In the genomic region with DNA sequence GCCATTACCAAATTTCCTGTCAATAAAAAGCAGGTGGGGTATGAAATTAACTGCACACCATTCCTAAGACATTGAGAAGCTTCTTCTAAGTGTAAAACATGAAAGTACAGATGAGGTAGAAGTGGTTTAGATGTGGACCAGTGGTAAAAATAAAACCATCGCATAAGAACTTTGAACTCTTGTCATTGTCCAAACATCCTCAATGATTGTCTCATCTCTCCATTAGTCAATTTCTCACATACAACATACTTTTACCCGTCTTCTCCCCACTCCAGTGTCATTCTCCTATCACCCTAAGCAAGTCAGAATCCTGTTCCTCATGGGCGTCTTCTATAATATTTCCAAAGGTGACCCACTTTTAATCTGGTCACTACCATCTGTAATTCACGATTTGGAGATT, we compare ENCODE assay signal across 21 cellular contexts. TPM values are rescaled to one million over a fixed set of nuclear protein-coding genes. Genes with fewer than 3 reads are reported as not detected.
A peak's percentile ranks its signal among the peaks of the same experiment; 100 is the strongest.
DNase-seq lines count a peak whose midpoint lies in the region; ATAC-seq and TF ChIP-seq lines count a peak whose summit lies in the region.
"Had no signal": no experiment of that assay in that cellular context is flagged by ENCODE, and none has a peak within 500 bp of the region (broad histone marks: within the 10 kb centered on the region; RNA-seq: fewer than 3 reads in every experiment).

No MANE protein-coding gene starts in this region.

- intact Hi-C loops in right lobe of liver (cut with DNase I) (no loop called here), vagina (cut with DNase I) (no loop called here)

- H3K4me3 ChIP-seq in coronary artery (no peak overlapping the region), right lobe of liver (no peak overlapping the region), vagina (no peak overlapping the region)
- H3K4me3 ChIP-seq: MG63, Peyer's patch, SK-N-MC had no signal

- H3K27me3 ChIP-seq in right lobe of liver (no peaks in the 10 kb centered on the region), vagina (no peaks in the 10 kb centered on the region)
- H3K27me3 ChIP-seq: MG63, Peyer's patch had no signal

- peak in 3 of 4 donors; percentile 22 to 53 (median 33) for ATAC-seq in right lobe of liver
- no peak for ATAC-seq in activated T-cell treated with anti-CD3 and anti-CD28 coated beads, Interleukin-2, amount 50 U/mL, for 72 hours (replicated peaks in 1 of 2)
- ATAC-seq in HG02870 (IDR thresholded peaks at IDR 0.05; ENCODE audit: unreplicated experiment): no peak
- ATAC-seq in HG02938 (IDR thresholded peaks at IDR 0.05; ENCODE audit: unreplicated experiment): no peak
- ATAC-seq: HCT116 had no signal

- TF ChIP-seq CTCF in coronary artery (IDR thresholded peaks at IDR 0.05) (no peak), right lobe of liver (IDR thresholded peaks at IDR 0.05) (no peak), vagina (IDR thresholded peaks at IDR 0.05) (no peak)

- WGBS in right lobe of liver (ENCODE audit: insufficient coverage, low coverage, low lambda C conversion rate, missing lambda C conversion rate): 40% methylated on average over 4 of the region's 4 CpGs

- peaks cover 0 to 48% (median 9%) of the 10 kb centered on the region in 4 donors for H3K4me1 ChIP-seq in right lobe of liver
- no peaks in the 10 kb centered on the region for H3K4me1 ChIP-seq in vagina

- H3K9me3 Mint-ChIP-seq in activated T-cell treated with anti-CD3 and anti-CD28 coated beads, Interleukin-2, amount 50 U/mL, for 72 hours: no peaks in the 10 kb centered on the region
- H3K9me3 Mint-ChIP-seq: CD8-positive, alpha-beta memory T cell had no signal

- H3K9me3 ChIP-seq in right lobe of liver (no peaks in the 10 kb centered on the region), vagina (no peaks in the 10 kb centered on the region)
- H3K9me3 ChIP-seq: MG63, Peyer's patch had no signal

- H3K36me3 Mint-ChIP-seq in activated T-cell treated with anti-CD3 and anti-CD28 coated beads, Interleukin-2, amount 50 U/mL, for 72 hours (ENCODE audit: insufficient read depth in 2 of 2): peaks cover 3 to 17% of the 10 kb centered on the region in 2 donors
- H3K36me3 Mint-ChIP-seq: CD8-positive, alpha-beta memory T cell had no signal

- H3K27ac ChIP-seq in coronary artery (peak overlapping the region; percentile 70 to 86), right lobe of liver (peak overlapping the region in 1 of 3 donors; percentile 20), vagina (peak overlapping the region; percentile 51)
- H3K27ac ChIP-seq: C4-2B, HL-60, SK-N-MC had no signal

- no peak overlapping the region for H3K4me3 Mint-ChIP-seq in activated T-cell treated with anti-CD3 and anti-CD28 coated beads, Interleukin-2, amount 50 U/mL, for 72 hours
- H3K4me3 Mint-ChIP-seq: B cell; CD8-positive, alpha-beta memory T cell had no signal

- H3K27me3 Mint-ChIP-seq in activated T-cell treated with anti-CD3 and anti-CD28 coated beads, Interleukin-2, amount 50 U/mL, for 72 hours (ENCODE audit: low read depth): no peaks in the 10 kb centered on the region
- H3K27me3 Mint-ChIP-seq: B cell; CD8-positive, alpha-beta memory T cell had no signal

- DNase-seq in NCI-H69 (lab: John Stamatoyannopoulos, UW) (peak; percentile 58), coronary artery (ENCODE audit: low spot score) (no peak), right lobe of liver (no peak), vagina (ENCODE audit: extremely low spot score in 2 of 2) (no peak)
- no peak for DNase-seq in activated T-cell treated with anti-CD3 and anti-CD28 coated beads, Interleukin-2, amount 50 U/mL, for 72 hours
- DNase-seq: CD8-positive, alpha-beta memory T cell; DMS79 treated with DMSO at 0.1 percent for 48 hours; GF-D8; Kasumi-1; MG63; NCI-H1694; NCI-H2029 treated with DMSO at 0.1 percent for 48 hours; Peyer's patch; SIG-M5 had no signal

- H3K36me3 ChIP-seq in right lobe of liver (peaks cover 0 to 20% (median 13%) of the 10 kb centered on the region in 4 donors), vagina (no peaks in the 10 kb centered on the region)
- H3K36me3 ChIP-seq: MG63, Peyer's patch had no signal

- no peak for TF ChIP-seq POLR2A in right lobe of liver (IDR thresholded peaks at IDR 0.05)
- no peak for TF ChIP-seq POLR2A in vagina (IDR thresholded peaks at IDR 0.05)

- peaks cover 34% of the 10 kb centered on the region for H3K4me1 Mint-ChIP-seq in activated T-cell treated with anti-CD3 and anti-CD28 coated beads, Interleukin-2, amount 50 U/mL, for 72 hours (ENCODE audit: low read depth)

- no peak overlapping the region for H3K27ac Mint-ChIP-seq in activated T-cell treated with anti-CD3 and anti-CD28 coated beads, Interleukin-2, amount 50 U/mL, for 72 hours
- H3K27ac Mint-ChIP-seq: B cell had no signal

RNA-seq across cellular contexts. Expression of gene SLC19A2, which starts 24.3 kb away (rescaled TPM):
- total RNA-seq in right lobe of liver: 10 to 100 TPM in 1 of 6 experiments, 1 to 10 TPM in 5; 7.1 to 12.7 (median 8.1) TPM
- 21.1 TPM for total RNA-seq in vagina
- total RNA-seq in activated T-cell treated with anti-CD3 and anti-CD28 coated beads, Interleukin-2, amount 50 U/mL, for 72 hours: 1 to 10 TPM; 4.6 to 7.2 TPM

Comparison
In these comparisons a context has a peak if more than half of its experiments do, and no peak if none do; other contexts are left out.
1. ATAC-seq: peak in right lobe of liver (3 of 4); none in activated T-cell treated with anti-CD3 and anti-CD28 coated beads, Interleukin-2, amount 50 U/mL, for 72 hours (0 of 2), HG02870 (single experiment) and HG02938 (single experiment).